ENCODE assay signal across 8 cellular contexts in genomic region chr6:37103169-37104039, GRCh38.
DNase-seq lines count a peak whose midpoint lies in the region; ATAC-seq, FAIRE-seq and TF ChIP-seq lines count a peak whose summit lies in the region.

No MANE protein-coding gene starts in this region.

- intact Hi-C loops in CD4-positive, alpha-beta memory T cell (cut with micrococcal nuclease) = no loop called here
- intact Hi-C loops in GM12878 (cut with micrococcal nuclease; ENCODE audit: unreplicated experiment) = loop anchor here (5.0 kb wide), 1 partner anchor 51 kb away; no protein-coding TSS in a partner anchor
- intact Hi-C loops in sigmoid colon (cut with DNase I) = loop anchor here (1.0 to 2.0 kb wide), 3 partner anchors 25 to 67 kb away; partner anchors contain the start of gene PIM1

- DNase-seq in CD4-positive, alpha-beta memory T cell = peak in 2 of 5 donors; percentile 1 to 4
- DNase-seq in OCI-M1 (lab: John Stamatoyannopoulos, UW) (peak; percentile 92), GM12878 (ENCODE audit: low read depth, low spot score) (no peak), sigmoid colon (peak; percentile 79), NOMO-1 (lab: John Stamatoyannopoulos, UW; ENCODE audit: unreplicated experiment in 2 of 2) (no peak)

- TF ChIP-seq CTCF in GM12878 (IDR thresholded peaks at IDR 0.05 in 2 of 3, conservative IDR thresholded peaks at IDR 0.05 in 1 of 3; ENCODE audit: control insufficient read depth in 2 of 3, extremely low read depth in 1 of 3, insufficient read depth in 1 of 3, low read depth in 3 of 3, low read length in 3 of 3) (no peak), sigmoid colon (IDR thresholded peaks at IDR 0.05) (no peak)

- WGBS in GM12878 (ENCODE audit: insufficient coverage, insufficient replicate concordance, low lambda C conversion rate, missing lambda C conversion rate) = 72% methylated on average over 10 of the region's 10 CpGs
- 7 to 29% methylated on average over 10 of the region's 10 CpGs for WGBS in sigmoid colon, 2 donors

- FAIRE-seq in GM12878 (lab: Jason Lieb, UNC) = no peak

- SMC1A ChIA-PET in GM12878 (lab: Charles Lee; ENCODE audit: uncharacterized antibody, unreplicated experiment) = interaction anchor here (0.9 to 2.2 kb wide), 7 partner anchors 10 to 68 kb away, joined by 3 to 9 read pairs (median 4); no protein-coding TSS in a partner anchor

- H3K9me3 Mint-ChIP-seq in CD4-positive, alpha-beta memory T cell = no peaks in the 10 kb centered on the region

- peak overlapping the region; percentile 65 for H3K27ac ChIP-seq in CD4-positive, alpha-beta memory T cell (ENCODE audit: low read depth, low read length)
- H3K27ac ChIP-seq in HUES6 (ENCODE audit: low read depth, low read length) = peak overlapping the region; percentile 0; the same call in 1 of the 2 replicates
- no peak overlapping the region for H3K27ac ChIP-seq in GM12878 (ENCODE audit: control insufficient read depth, insufficient read depth)
- H3K27ac ChIP-seq in iPS-18a (ENCODE audit: low read length) = peak overlapping the region; percentile 61
- H3K27ac ChIP-seq in sigmoid colon = peak overlapping the region; percentile 79 to 87 (median 84)

- no peaks in the 10 kb centered on the region for H3K9me3 ChIP-seq in CD4-positive, alpha-beta memory T cell (ENCODE audit: control insufficient read depth in 1 of 2, low read length in 2 of 2)
- H3K9me3 ChIP-seq in HUES6 (ENCODE audit: control insufficient read depth, insufficient read depth, low read depth, low read length) = no peaks in the 10 kb centered on the region
- H3K9me3 ChIP-seq in GM12878 (replicated peaks; ENCODE audit: control insufficient read depth, insufficient read depth, low read length) = no peaks in the 10 kb centered on the region; the same call in 2 of the 3 replicates
- H3K9me3 ChIP-seq in iPS-18a (ENCODE audit: control insufficient read depth, low read depth, low read length) = no peaks in the 10 kb centered on the region
- no peaks in the 10 kb centered on the region for H3K9me3 ChIP-seq in sigmoid colon

- H3K9ac ChIP-seq in HUES6 (ENCODE audit: low read length) (peak overlapping the region; percentile 15), GM12878 (ENCODE audit: control insufficient read depth, insufficient read depth, low read length) (no peak overlapping the region; the same call in 1 of the 2 replicates), iPS-18a (ENCODE audit: low read length) (peak overlapping the region; percentile 67)

- peaks cover 22% of the 10 kb centered on the region for H3K4me1 ChIP-seq in CD4-positive, alpha-beta memory T cell (ENCODE audit: insufficient read depth, low read length)
- H3K4me1 ChIP-seq in HUES6 (ENCODE audit: control insufficient read depth, insufficient read depth, low read length) = peaks cover 49% of the 10 kb centered on the region
- peaks cover 35% of the 10 kb centered on the region for H3K4me1 ChIP-seq in GM12878 (ENCODE audit: control insufficient read depth, insufficient read depth, low read length)
- peaks cover 47% of the 10 kb centered on the region for H3K4me1 ChIP-seq in iPS-18a (ENCODE audit: control insufficient read depth, low read depth, low read length)
- peaks cover 0 to 24% (median 20%) of the 10 kb centered on the region in 4 donors for H3K4me1 ChIP-seq in sigmoid colon

- no peak for TF ChIP-seq POLR2A in GM12878 (IDR thresholded peaks at IDR 0.05; ENCODE audit: low read depth, low read length)
- TF ChIP-seq POLR2A in sigmoid colon (IDR thresholded peaks at IDR 0.05) = no peak

- no peaks in the 10 kb centered on the region for H3K36me3 ChIP-seq in CD4-positive, alpha-beta memory T cell (ENCODE audit: insufficient read depth, low read length)
- H3K36me3 ChIP-seq in HUES6 (ENCODE audit: control insufficient read depth, insufficient read depth, low read length) (peaks cover 6% of the 10 kb centered on the region; the same call in 1 of the 2 replicates), GM12878 (ENCODE audit: control insufficient read depth in 2 of 2, insufficient read depth in 2 of 2, low read length in 1 of 2) (no peaks in the 10 kb centered on the region), iPS-18a (ENCODE audit: control insufficient read depth, low read depth, low read length) (no peaks in the 10 kb centered on the region), sigmoid colon (no peaks in the 10 kb centered on the region)

- in situ Hi-C loops in GM12878 (cut with MboI) = no loop called here

- peak overlapping the region; percentile 93 for H3K4me2 ChIP-seq in GM12878 (ENCODE audit: control insufficient read depth, insufficient read depth)

- peaks cover 15 to 36% (median 27%) of the 10 kb centered on the region in 4 donors for H3K4me1 Mint-ChIP-seq in CD4-positive, alpha-beta memory T cell

- H3K36me3 Mint-ChIP-seq in CD4-positive, alpha-beta memory T cell = no peaks in the 10 kb centered on the region

- no peaks in the 10 kb centered on the region for H3K79me2 ChIP-seq in GM12878 (ENCODE audit: control insufficient read depth, insufficient read depth, low read length)

- H2AFZ ChIP-seq in GM12878 (ENCODE audit: control insufficient read depth, low read depth, low read length) = no peak overlapping the region; the same call in none of the 2 replicates

- H3K27me3 Mint-ChIP-seq in CD4-positive, alpha-beta memory T cell = no peaks in the 10 kb centered on the region

- TF ChIP-seq EP300 in GM12878 (IDR thresholded peaks at IDR 0.05; ENCODE audit: borderline replicate concordance in 1 of 2, control insufficient read depth in 1 of 2, low read depth in 2 of 2, low read length in 2 of 2) = no peak; a peak in 1 of 4 replicates
- TF ChIP-seq EP300 in sigmoid colon (IDR thresholded peaks at IDR 0.05) = no peak

- no peaks in the 10 kb centered on the region for H3K27me3 ChIP-seq in CD4-positive, alpha-beta memory T cell (ENCODE audit: insufficient read depth, low read length)
- H3K27me3 ChIP-seq in HUES6 (ENCODE audit: control insufficient read depth, insufficient read depth, low read length) (no peaks in the 10 kb centered on the region), GM12878 (replicated peaks in 1 of 2; ENCODE audit: control insufficient read depth in 2 of 2, insufficient read depth in 2 of 2, low read length in 1 of 2) (no peaks in the 10 kb centered on the region), iPS-18a (ENCODE audit: control insufficient read depth, insufficient read depth, low read length) (no peaks in the 10 kb centered on the region), sigmoid colon (no peaks in the 10 kb centered on the region)

- CTCF ChIA-PET in CD4-positive, alpha-beta memory T cell (lab: Charles Lee; ENCODE audit: partially characterized antibody) = interaction anchor here (1.5 to 2.0 kb wide), 4 partner anchors 52 to 107 kb away, joined by 5 to 19 read pairs (median 10); no protein-coding TSS in a partner anchor
- CTCF ChIA-PET in GM12878 (lab: Yijun Ruan, JAX) = interaction anchor here (0.8 to 1.7 kb wide), 4 partner anchors 10 to 86 kb away, joined by 3 to 6 read pairs (median 4); no protein-coding TSS in a partner anchor

- BruUV-seq in GM12878 (replicated peaks; lab: Mats Ljungman, UMichigan) = no TSS peak

- H3K27ac Mint-ChIP-seq in CD4-positive, alpha-beta memory T cell = peak overlapping the region; percentile 80 to 95 (median 89)

- RAD21 ChIA-PET in GM12878 (lab: Charles Lee; ENCODE audit: unreplicated experiment) = interaction anchor here (1.3 to 3.9 kb wide), 6 partner anchors 7 to 85 kb away, joined by 4 to 28 read pairs (median 6); partner anchors contain the start of gene PIM1

- POLR2A ChIA-PET in CD4-positive, alpha-beta memory T cell (lab: Charles Lee; ENCODE audit: partially characterized antibody) = interaction anchor here (1.1 to 6.3 kb wide), 8 partner anchors 7 to 106 kb away, joined by 3 to 67 read pairs (median 4); partner anchors contain the start of gene PIM1
- POLR2A ChIA-PET in GM12878 (lab: Charles Lee) = interaction anchor here (0.5 kb wide), 1 partner anchor 1587 kb away, joined by 4 read pairs; no protein-coding TSS in a partner anchor

- H4K20me1 ChIP-seq in GM12878 (ENCODE audit: control insufficient read depth, insufficient read depth) = no peaks in the 10 kb centered on the region

- ATAC-seq in GM12878 (peak; percentile 56), HG03097 (IDR thresholded peaks at IDR 0.05; ENCODE audit: low FRiP score, unreplicated experiment) (no peak)

- H3K4me3 ChIP-seq in CD4-positive, alpha-beta memory T cell (ENCODE audit: low read length in 2 of 2) = peak overlapping the region in 1 of 2 donors; percentile 27
- H3K4me3 ChIP-seq in HUES6 (ENCODE audit: low read depth, low read length) (peak overlapping the region; percentile 49), GM12878 (peak overlapping the region; percentile 47), iPS-18a (ENCODE audit: low read length) (peak overlapping the region; percentile 49), sigmoid colon (peak overlapping the region in 3 of 4 donors; percentile 36 to 50 (median 49))

- no peak for TF ChIP-seq RAD21 in GM12878 (IDR thresholded peaks at IDR 0.05; ENCODE audit: insufficient read depth, low read depth, low read length)

- H3K4me3 Mint-ChIP-seq in CD4-positive, alpha-beta memory T cell = peak overlapping the region; percentile 68 to 85 (median 80)

TF ChIP-seq in GM12878, 131 proteins besides CTCF, POLR2A, EP300 and RAD21 (continues in another document):
- TF ChIP-seq SMAD1 (IDR thresholded peaks at IDR 0.05; ENCODE audit: low read depth, partially characterized antibody) = peak; percentile 32
- TF ChIP-seq SRF (IDR thresholded peaks at IDR 0.05; ENCODE audit: low read depth in 2 of 2, low read length in 2 of 2) = 0 out of 4 replicates have a peak, but pooled peaks of 1 of the 2 experiments have one; percentile 22
- no peak for TF ChIP-seq CBFB (IDR thresholded peaks at IDR 0.05; ENCODE audit: low read depth)
- no peak for TF ChIP-seq ZSCAN29 (IDR thresholded peaks at IDR 0.05)
- TF ChIP-seq IKZF2 (IDR thresholded peaks at IDR 0.05) = peak; percentile 37 to 53; a peak in 2 of 4 replicates
- TF ChIP-seq MLLT1 (IDR thresholded peaks at IDR 0.05) = no peak
- peak; percentile 68; the same call in 1 of the 2 replicates for TF ChIP-seq TCF3 (IDR thresholded peaks at IDR 0.05; ENCODE audit: borderline replicate concordance, insufficient read depth, low read depth, low read length)
- peak; percentile 41; the same call in 1 of the 2 replicates for TF ChIP-seq MXI1 (IDR thresholded peaks at IDR 0.05; ENCODE audit: low read depth, low read length)
- TF ChIP-seq TCF12 (IDR thresholded peaks at IDR 0.05; ENCODE audit: low read depth, low read length) = peak; percentile 72

Comparison
In these comparisons a context has a peak if more than half of its experiments do, and no peak if none do; other contexts are left out.
1. DNase-seq: peak in OCI-M1 (single experiment) and sigmoid colon (single experiment); none in GM12878 (single experiment) and NOMO-1 (0 of 2).